In genomic region chr13:58018020-58018419, GRCh38 we compare ENCODE assay signal across 17 cellular contexts.
DNase-seq lines count a peak whose midpoint lies in the region; ATAC-seq and TF ChIP-seq lines count a peak whose summit lies in the region.
"Had no signal": no experiment of that assay in that cellular context is flagged by ENCODE, and none has a peak within 500 bp of the region (broad histone marks: within the 10 kb centered on the region; RNA-seq: fewer than 3 reads in every experiment).

No MANE protein-coding gene starts in this region.

- no peak overlapping the region for H4K91ac ChIP-seq in neuronal stem cell (ENCODE audit: low read depth, low read length, poor library complexity)

- no peaks in the 10 kb centered on the region for H3K27me3 ChIP-seq in kidney epithelial cell (ENCODE audit: control insufficient read depth, insufficient read depth, low read length)
- H3K27me3 ChIP-seq in neuronal stem cell (ENCODE audit: control insufficient read depth in 3 of 3, insufficient read depth in 3 of 3, low read depth in 1 of 3, low read length in 3 of 3), result no peaks in the 10 kb centered on the region
- no peaks in the 10 kb centered on the region for H3K27me3 ChIP-seq in thyroid gland
- H3K27me3 ChIP-seq in BE2C, result no peaks in the 10 kb centered on the region

- no peak overlapping the region for H3K4me2 ChIP-seq in neuronal stem cell (ENCODE audit: insufficient read depth, low read length, poor library complexity, severe bottlenecking)
- H3K4me2 ChIP-seq: GM23338 had no signal

- no peak for TF ChIP-seq POLR2A in thyroid gland (IDR thresholded peaks at IDR 0.05)

- no peak overlapping the region for H4K8ac ChIP-seq in neuronal stem cell (ENCODE audit: low read depth, low read length)

- no peak overlapping the region for H3K23ac ChIP-seq in neuronal stem cell (ENCODE audit: low read depth, low read length, poor library complexity)

- H3K4me1 ChIP-seq in neuronal stem cell (ENCODE audit: control insufficient read depth in 2 of 2, insufficient read depth in 1 of 2, low read depth in 1 of 2, low read length in 2 of 2) (no peaks in the 10 kb centered on the region), thyroid gland (no peaks in the 10 kb centered on the region), BE2C (no peaks in the 10 kb centered on the region)

- no peak overlapping the region for H2BK120ac ChIP-seq in neuronal stem cell (ENCODE audit: low read depth, low read length)

- ATAC-seq in Right ventricle myocardium inferior (no peak), HG03442 (IDR thresholded peaks at IDR 0.05; ENCODE audit: unreplicated experiment) (no peak)
- ATAC-seq: GM12878, GM23338, HepG2 had no signal

- H3K4me3 ChIP-seq in kidney epithelial cell (ENCODE audit: low read depth, low read length) (no peak overlapping the region), neuronal stem cell (ENCODE audit: low read length in 2 of 2) (no peak overlapping the region), thyroid gland (replicated peaks in 1 of 3) (no peak overlapping the region), BE2C (ENCODE audit: low read depth, low read length) (no peak overlapping the region)
- H3K4me3 ChIP-seq: GM12878, GM23338 had no signal

- H3K36me3 ChIP-seq in kidney epithelial cell (ENCODE audit: control insufficient read depth, insufficient read depth, low read length) (no peaks in the 10 kb centered on the region), neuronal stem cell (replicated peaks in 1 of 2; ENCODE audit: control insufficient read depth in 2 of 2, insufficient read depth in 2 of 2, low read length in 2 of 2) (no peaks in the 10 kb centered on the region), thyroid gland (no peaks in the 10 kb centered on the region), BE2C (no peaks in the 10 kb centered on the region)

- no peak overlapping the region for H3K14ac ChIP-seq in neuronal stem cell (ENCODE audit: low read length)

- WGBS in neuronal stem cell (ENCODE audit: extremely low coverage in 2 of 2, insufficient read length in 2 of 2, insufficient replicate concordance in 1 of 2), 2 donors, result no CpG with 5 or more reads among the region's 4 CpGs
- WGBS in thyroid gland, 2 donors, result 37 to 49% methylated on average over 4 of the region's 4 CpGs

- no peak overlapping the region for H3K4ac ChIP-seq in neuronal stem cell (ENCODE audit: low read length)

- H3K9me3 ChIP-seq in neuronal stem cell (replicated peaks in 1 of 2; ENCODE audit: control insufficient read depth in 2 of 2, insufficient read depth in 1 of 2, low read depth in 1 of 2, low read length in 2 of 2) (no peaks in the 10 kb centered on the region), thyroid gland (no peaks in the 10 kb centered on the region), BE2C (no peaks in the 10 kb centered on the region)

- no peaks in the 10 kb centered on the region for H3K79me1 ChIP-seq in neuronal stem cell (ENCODE audit: low read depth, low read length)

- peak overlapping the region; percentile 22 for H2BK12ac ChIP-seq in neuronal stem cell (ENCODE audit: low read length)

- no peak overlapping the region for H2AFZ ChIP-seq in neuronal stem cell (ENCODE audit: low read length)
- H2AFZ ChIP-seq: GM23338 had no signal

- H2AK5ac ChIP-seq in neuronal stem cell (ENCODE audit: low read depth, low read length), result no peak overlapping the region

- H3K18ac ChIP-seq in neuronal stem cell (ENCODE audit: low read length), result no peak overlapping the region

- no peak overlapping the region for H3K27ac ChIP-seq in neuronal stem cell (replicated peaks; ENCODE audit: low read length)
- no peak overlapping the region for H3K27ac ChIP-seq in thyroid gland

- TF ChIP-seq CTCF in kidney epithelial cell (IDR thresholded peaks at IDR 0.05; ENCODE audit: insufficient read depth, low read length, poor library complexity, severe bottlenecking), result no peak
- no peak for TF ChIP-seq CTCF in thyroid gland (IDR thresholded peaks at IDR 0.05)
- TF ChIP-seq CTCF in BE2C (IDR thresholded peaks at IDR 0.05; ENCODE audit: low read depth, low read length), result no peak

- no peak overlapping the region for H2BK5ac ChIP-seq in neuronal stem cell (ENCODE audit: low read length)

- intact Hi-C loops in Right ventricle myocardium inferior (cut with DNase I) (no loop called here), cardiac septum (cut with DNase I) (no loop called here), thyroid gland (cut with DNase I) (no loop called here)

- no peak overlapping the region for H3K9ac ChIP-seq in neuronal stem cell (ENCODE audit: low read depth, low read length, poor library complexity)

- DNase-seq in Right ventricle myocardium inferior (ENCODE audit: missing footprints), result peak; percentile 15
- DNase-seq in cardiac septum (ENCODE audit: low spot score), result no peak
- DNase-seq in kidney epithelial cell (ENCODE audit: low read depth), result peak; percentile 5
- no peak for DNase-seq in neuronal stem cell (ENCODE audit: low spot score)
- peak; percentile 16 to 37 for DNase-seq in thyroid gland
- no peak for DNase-seq in BE2C
- DNase-seq in activated naive CD4-positive, alpha-beta T cell treated with Interleukin-2 at 50 U/mL for 16 hours, result no peak
- DNase-seq: ACHN; C1 segment of cervical spinal cord; Calu3; CD4-positive, alpha-beta T cell; DMS 273 treated with DMSO at 0.1 percent for 48 hours; H7 had no signal

- H2BK15ac ChIP-seq in neuronal stem cell (ENCODE audit: low read length), result no peak overlapping the region

Comparison
In these comparisons a context has a peak if more than half of its experiments do, and no peak if none do; other contexts are left out.
1. DNase-seq: peak in Right ventricle myocardium inferior (single experiment), kidney epithelial cell (single experiment) and thyroid gland (2 of 2); none in cardiac septum (single experiment), neuronal stem cell (single experiment), BE2C (single experiment) and activated naive CD4-positive, alpha-beta T cell treated with Interleukin-2 at 50 U/mL for 16 hours (single experiment).